ENCODE assay signal across 8 cellular contexts in genomic region chr1:233440952-233441401, GRCh38.
DNase-seq lines count a peak whose midpoint lies in the region; ATAC-seq and TF ChIP-seq lines count a peak whose summit lies in the region.

No MANE protein-coding gene starts in this region.

- no peaks in the 10 kb centered on the region for H3K36me3 ChIP-seq in BJ (ENCODE audit: control insufficient read depth, insufficient read depth, low read length)
- no peaks in the 10 kb centered on the region for H3K36me3 ChIP-seq in neuronal stem cell (replicated peaks in 1 of 2; ENCODE audit: control insufficient read depth in 2 of 2, insufficient read depth in 2 of 2, low read length in 2 of 2)

- no peaks in the 10 kb centered on the region for H3K79me1 ChIP-seq in neuronal stem cell (ENCODE audit: low read depth, low read length)

- H3K4me2 ChIP-seq in neuronal stem cell (ENCODE audit: insufficient read depth, low read length, poor library complexity, severe bottlenecking), result no peak overlapping the region

- no peak overlapping the region for H2BK5ac ChIP-seq in neuronal stem cell (ENCODE audit: low read length)

- H3K4me3 ChIP-seq in BJ (ENCODE audit: low read depth, low read length) (no peak overlapping the region), neuronal stem cell (ENCODE audit: low read length in 2 of 2) (no peak overlapping the region)

- no peak overlapping the region for H2BK12ac ChIP-seq in neuronal stem cell (ENCODE audit: low read length)

- ATAC-seq in GM18517 (IDR thresholded peaks at IDR 0.05; ENCODE audit: unreplicated experiment), result peak; percentile 63
- no peak for ATAC-seq in GM19463 (IDR thresholded peaks at IDR 0.05; ENCODE audit: unreplicated experiment)

- CTCF ChIA-PET in BJ (lab: Yijun Ruan, JAX), result interaction anchor here (0.7 to 5.1 kb wide), 24 partner anchors 11 to 667 kb away, joined by 3 to 61 read pairs (median 4); no protein-coding TSS in a partner anchor

- peak overlapping the region; percentile 9 for H3K18ac ChIP-seq in neuronal stem cell (ENCODE audit: low read length)

- DNase-seq in BJ (ENCODE audit: low read depth), result no peak
- peak; percentile 48 for DNase-seq in MV-4-11 (lab: John Stamatoyannopoulos, UW)
- peak; percentile 52 for DNase-seq in SK-N-DZ (ENCODE audit: low spot score)
- DNase-seq in fibroblast of peridontal ligament (ENCODE audit: extremely low read depth), result peak; percentile 62
- DNase-seq in neuronal stem cell (ENCODE audit: low spot score), result peak; percentile 57
- DNase-seq in HuH-7.5 (ENCODE audit: low spot score), result no peak

- no peak overlapping the region for H4K8ac ChIP-seq in neuronal stem cell (ENCODE audit: low read depth, low read length)

- H3K9ac ChIP-seq in neuronal stem cell (ENCODE audit: low read depth, low read length, poor library complexity), result no peak overlapping the region

- no peak overlapping the region for H2BK120ac ChIP-seq in neuronal stem cell (ENCODE audit: low read depth, low read length)

- H2AK5ac ChIP-seq in neuronal stem cell (ENCODE audit: low read depth, low read length), result no peak overlapping the region

- H2AFZ ChIP-seq in neuronal stem cell (ENCODE audit: low read length), result peak overlapping the region; percentile 78

- no CpG with 5 or more reads among the region's 9 CpGs for WGBS in neuronal stem cell (ENCODE audit: extremely low coverage in 2 of 2, insufficient read length in 2 of 2, insufficient replicate concordance in 1 of 2), 2 donors

- H2BK15ac ChIP-seq in neuronal stem cell (ENCODE audit: low read length), result no peak overlapping the region

- H3K14ac ChIP-seq in neuronal stem cell (ENCODE audit: low read length), result no peak overlapping the region

- H3K23ac ChIP-seq in neuronal stem cell (ENCODE audit: low read depth, low read length, poor library complexity), result no peak overlapping the region

- peak; percentile 69 for TF ChIP-seq CTCF in BJ (IDR thresholded peaks at IDR 0.05; ENCODE audit: insufficient read depth, low read depth, low read length)

- H3K9me3 ChIP-seq in neuronal stem cell (replicated peaks in 1 of 2; ENCODE audit: control insufficient read depth in 2 of 2, insufficient read depth in 1 of 2, low read depth in 1 of 2, low read length in 2 of 2), result peaks cover 0 to 6% of the 10 kb centered on the region in 2 donors

- no peaks in the 10 kb centered on the region for H3K4me1 ChIP-seq in neuronal stem cell (ENCODE audit: control insufficient read depth in 2 of 2, insufficient read depth in 1 of 2, low read depth in 1 of 2, low read length in 2 of 2)

- no peaks in the 10 kb centered on the region; the same call in 1 of the 2 replicates for H3K27me3 ChIP-seq in BJ (ENCODE audit: control insufficient read depth, insufficient read depth, low read length)
- H3K27me3 ChIP-seq in neuronal stem cell (ENCODE audit: control insufficient read depth in 3 of 3, insufficient read depth in 3 of 3, low read depth in 1 of 3, low read length in 3 of 3), result no peaks in the 10 kb centered on the region

- H3K4ac ChIP-seq in neuronal stem cell (ENCODE audit: low read length), result no peak overlapping the region

- POLR2A ChIA-PET in BJ (lab: Charles Lee), result interaction anchor here (0.5 kb wide), 1 partner anchor 15 kb away, joined by 6 read pairs; no protein-coding TSS in a partner anchor

- no peak overlapping the region for H4K91ac ChIP-seq in neuronal stem cell (ENCODE audit: low read depth, low read length, poor library complexity)

- no peak overlapping the region for H3K27ac ChIP-seq in neuronal stem cell (replicated peaks; ENCODE audit: low read length)

Comparison
In these comparisons a context has a peak if more than half of its experiments do, and no peak if none do; other contexts are left out.
1. DNase-seq: peak in MV-4-11 (single experiment), SK-N-DZ (single experiment), fibroblast of peridontal ligament (single experiment) and neuronal stem cell (single experiment); none in BJ (single experiment) and HuH-7.5 (single experiment).